In genomic region chr19:48997972-48998371, GRCh38 we compare ENCODE assay signal across 9 cellular contexts. TPM values are rescaled to one million over a fixed set of nuclear protein-coding genes. Genes with fewer than 3 reads are reported as not detected.
DNase-seq lines count a peak whose midpoint lies in the region; ATAC-seq and TF ChIP-seq lines count a peak whose summit lies in the region.
"Had no signal": no experiment of that assay in that cellular context is flagged by ENCODE, and none has a peak within 500 bp of the region (broad histone marks: within the 10 kb centered on the region; RNA-seq: fewer than 3 reads in every experiment).

No MANE protein-coding gene starts in this region.

- peaks cover 0 to 11% of the 10 kb centered on the region in 2 donors for H3K4me1 ChIP-seq in right atrium auricular region

- CTCF ChIA-PET in activated CD8-positive, alpha-beta memory T cell treated with anti-CD3 and anti-CD28 coated beads, Interleukin-2, amount 10 ng/mL, durations not matched to agents 7 days and 5 days (lab: Charles Lee), result interaction anchor here (1.1 to 5.7 kb wide), 9 partner anchors 11 to 201 kb away, joined by 4 to 47 read pairs (median 6); partner anchors contain the start of genes LHB and LIN7B

- no peaks in the 10 kb centered on the region for H3K27me3 Mint-ChIP-seq in activated CD8-positive, alpha-beta memory T cell treated with anti-CD3 and anti-CD28 coated beads, Interleukin-2, amount 10 ng/mL, durations not matched to agents 7 days and 5 days
- H3K27me3 Mint-ChIP-seq in type B pancreatic cell, result no peaks in the 10 kb centered on the region
- H3K27me3 Mint-ChIP-seq in stimulated activated memory B cell treated with anti-CD40 and anti-IgM and Interleukin-4, amounts not matched to agents 10 μg/mL and 1 μg/mL and 100 μg/mL, for 72 hours, result no peaks in the 10 kb centered on the region
- H3K27me3 Mint-ChIP-seq: activated naive CD8-positive, alpha-beta T cell had no signal

- no peaks in the 10 kb centered on the region for H3K27me3 ChIP-seq in right atrium auricular region

- no peaks in the 10 kb centered on the region for H3K9me3 ChIP-seq in right atrium auricular region

- no peak for ATAC-seq in activated CD8-positive, alpha-beta memory T cell treated with anti-CD3 and anti-CD28 coated beads, Interleukin-2, amount 10 ng/mL, durations not matched to agents 7 days and 5 days
- no peak for ATAC-seq in stimulated activated memory B cell treated with anti-CD40 and anti-IgM and Interleukin-4, amounts not matched to agents 10 μg/mL and 1 μg/mL and 100 μg/mL, for 72 hours

- peaks cover 2% of the 10 kb centered on the region for H3K36me3 ChIP-seq in right atrium auricular region

- no peaks in the 10 kb centered on the region for H3K9me3 Mint-ChIP-seq in activated CD8-positive, alpha-beta memory T cell treated with anti-CD3 and anti-CD28 coated beads, Interleukin-2, amount 10 ng/mL, durations not matched to agents 7 days and 5 days (ENCODE audit: low read depth)
- no peaks in the 10 kb centered on the region for H3K9me3 Mint-ChIP-seq in type B pancreatic cell
- H3K9me3 Mint-ChIP-seq in stimulated activated memory B cell treated with anti-CD40 and anti-IgM and Interleukin-4, amounts not matched to agents 10 μg/mL and 1 μg/mL and 100 μg/mL, for 72 hours, result no peaks in the 10 kb centered on the region

- peaks cover 24% of the 10 kb centered on the region for H3K36me3 Mint-ChIP-seq in activated CD8-positive, alpha-beta memory T cell treated with anti-CD3 and anti-CD28 coated beads, Interleukin-2, amount 10 ng/mL, durations not matched to agents 7 days and 5 days
- H3K36me3 Mint-ChIP-seq in type B pancreatic cell, result peaks cover 14% of the 10 kb centered on the region
- peaks cover 36% of the 10 kb centered on the region for H3K36me3 Mint-ChIP-seq in stimulated activated memory B cell treated with anti-CD40 and anti-IgM and Interleukin-4, amounts not matched to agents 10 μg/mL and 1 μg/mL and 100 μg/mL, for 72 hours

- peaks cover 32% of the 10 kb centered on the region for H3K4me1 Mint-ChIP-seq in activated CD8-positive, alpha-beta memory T cell treated with anti-CD3 and anti-CD28 coated beads, Interleukin-2, amount 10 ng/mL, durations not matched to agents 7 days and 5 days
- H3K4me1 Mint-ChIP-seq in type B pancreatic cell (ENCODE audit: unreplicated experiment), result peaks cover 27% of the 10 kb centered on the region
- H3K4me1 Mint-ChIP-seq in stimulated activated memory B cell treated with anti-CD40 and anti-IgM and Interleukin-4, amounts not matched to agents 10 μg/mL and 1 μg/mL and 100 μg/mL, for 72 hours, result peaks cover 44% of the 10 kb centered on the region

- H3K4me3 Mint-ChIP-seq in activated CD8-positive, alpha-beta memory T cell treated with anti-CD3 and anti-CD28 coated beads, Interleukin-2, amount 10 ng/mL, durations not matched to agents 7 days and 5 days, result no peak overlapping the region
- peak overlapping the region; percentile 27 for H3K4me3 Mint-ChIP-seq in type B pancreatic cell
- H3K4me3 Mint-ChIP-seq in stimulated activated memory B cell treated with anti-CD40 and anti-IgM and Interleukin-4, amounts not matched to agents 10 μg/mL and 1 μg/mL and 100 μg/mL, for 72 hours, result no peak overlapping the region
- H3K4me3 Mint-ChIP-seq: activated naive CD8-positive, alpha-beta T cell had no signal

- DNase-seq in activated CD8-positive, alpha-beta memory T cell treated with anti-CD3 and anti-CD28 coated beads, Interleukin-2, amount 10 ng/mL, durations not matched to agents 7 days and 5 days, result peak; percentile 76
- DNase-seq in activated CD8-positive, alpha-beta memory T cell treated with anti-CD3 and anti-CD28 coated beads for 24 hours, result no peak
- peak; percentile 89 for DNase-seq in NCI-H2107 (lab: John Stamatoyannopoulos, UW)
- peak; percentile 31 for DNase-seq in activated T-cell treated with anti-CD3 and anti-CD28 coated beads for 4 hours
- DNase-seq in right atrium auricular region (ENCODE audit: low spot score), result no peak
- DNase-seq in type B pancreatic cell (ENCODE audit: extremely low spot score, unreplicated experiment), result no peak
- no peak for DNase-seq in retina

- no peak overlapping the region for H3K27ac Mint-ChIP-seq in activated CD8-positive, alpha-beta memory T cell treated with anti-CD3 and anti-CD28 coated beads, Interleukin-2, amount 10 ng/mL, durations not matched to agents 7 days and 5 days
- H3K27ac Mint-ChIP-seq in type B pancreatic cell, result no peak overlapping the region
- no peak overlapping the region for H3K27ac Mint-ChIP-seq in stimulated activated memory B cell treated with anti-CD40 and anti-IgM and Interleukin-4, amounts not matched to agents 10 μg/mL and 1 μg/mL and 100 μg/mL, for 72 hours
- H3K27ac Mint-ChIP-seq: activated naive CD8-positive, alpha-beta T cell had no signal

- no peak overlapping the region for H3K27ac ChIP-seq in right atrium auricular region

- no peak overlapping the region for H3K4me3 ChIP-seq in right atrium auricular region

- TF ChIP-seq CTCF in right atrium auricular region (IDR thresholded peaks at IDR 0.05) (peak; percentile 14 to 46), type B pancreatic cell (conservative IDR thresholded peaks at IDR 0.05) (peak; percentile 71)

RNA-seq across cellular contexts. Expression of gene RUVBL2, which starts 4.3 kb away (rescaled TPM):
- total RNA-seq in activated CD8-positive, alpha-beta memory T cell treated with anti-CD3 and anti-CD28 coated beads, Interleukin-2, amount 10 ng/mL, durations not matched to agents 7 days and 5 days, result 100 to 1,000 TPM; 124 to 125 TPM
- 10 to 100 TPM; 49.1 to 87.7 TPM for total RNA-seq in right atrium auricular region
- total RNA-seq in type B pancreatic cell (ENCODE audit: low replicate concordance), result 72.6 and 99.5 TPM in 2 replicates

RNA-seq across cellular contexts. Expression of gene GYS1, which starts 4.9 kb away (rescaled TPM):
- total RNA-seq in activated CD8-positive, alpha-beta memory T cell treated with anti-CD3 and anti-CD28 coated beads, Interleukin-2, amount 10 ng/mL, durations not matched to agents 7 days and 5 days, result 10 to 100 TPM; 44.0 to 65.5 TPM
- total RNA-seq in right atrium auricular region, result 10 to 100 TPM; 72.1 to 88.1 TPM
- total RNA-seq in type B pancreatic cell (ENCODE audit: low replicate concordance), result 62.1 and 64.8 TPM in 2 replicates

RNA-seq across cellular contexts. Expression of gene LHB, which starts 18.9 kb away (rescaled TPM):
- total RNA-seq in activated CD8-positive, alpha-beta memory T cell treated with anti-CD3 and anti-CD28 coated beads, Interleukin-2, amount 10 ng/mL, durations not matched to agents 7 days and 5 days, result not detected
- total RNA-seq in right atrium auricular region, result not detected
- not detected in 2 replicates for total RNA-seq in type B pancreatic cell (ENCODE audit: low replicate concordance)

RNA-seq across cellular contexts. Expression of gene CGB3, which starts 26.2 kb away (rescaled TPM):
- not detected for total RNA-seq in activated CD8-positive, alpha-beta memory T cell treated with anti-CD3 and anti-CD28 coated beads, Interleukin-2, amount 10 ng/mL, durations not matched to agents 7 days and 5 days
- total RNA-seq in right atrium auricular region (not detected), type B pancreatic cell (ENCODE audit: low replicate concordance) (6.1 TPM in 1 of 2 replicates, not detected in the other)

RNA-seq across cellular contexts. Expression of gene FTL, which starts 32.9 kb away (rescaled TPM):
- 1,000 to 10,000 TPM; 1,380 to 1,403 TPM for total RNA-seq in activated CD8-positive, alpha-beta memory T cell treated with anti-CD3 and anti-CD28 coated beads, Interleukin-2, amount 10 ng/mL, durations not matched to agents 7 days and 5 days
- total RNA-seq in right atrium auricular region (1,000 to 10,000 TPM; 1,493 to 3,053 TPM), type B pancreatic cell (ENCODE audit: low replicate concordance) (1,657 and 2,039 TPM in 2 replicates)

Comparison
In these comparisons a context has a peak if more than half of its experiments do, and no peak if none do; other contexts are left out.
1. DNase-seq: peak in activated CD8-positive, alpha-beta memory T cell treated with anti-CD3 and anti-CD28 coated beads, Interleukin-2, amount 10 ng/mL, durations not matched to agents 7 days and 5 days (single experiment), NCI-H2107 (single experiment) and activated T-cell treated with anti-CD3 and anti-CD28 coated beads for 4 hours (single experiment); none in activated CD8-positive, alpha-beta memory T cell treated with anti-CD3 and anti-CD28 coated beads for 24 hours (single experiment), right atrium auricular region (single experiment), type B pancreatic cell (single experiment) and retina (single experiment).